8 cellular contexts compared by ENCODE assay signal in genomic region chr5:115840825-115841224, GRCh38. TPM values are rescaled to one million over a fixed set of nuclear protein-coding genes. Genes with fewer than 3 reads are reported as not detected.
A peak's percentile ranks its signal among the peaks of the same experiment; 100 is the strongest.
DNase-seq lines count a peak whose midpoint lies in the region; FAIRE-seq and TF ChIP-seq lines count a peak whose summit lies in the region.

No MANE protein-coding gene starts in this region.

- peaks cover 9 to 12% of the 10 kb centered on the region in 2 donors for H3K36me3 ChIP-seq in kidney (ENCODE audit: control insufficient read depth in 1 of 2, insufficient read depth in 2 of 2, low read length in 2 of 2)

- FAIRE-seq in kidney (lab: Jason Lieb, UNC) = no peak

- peaks cover 15 to 19% of the 10 kb centered on the region in 2 donors for H3K4me1 ChIP-seq in kidney (ENCODE audit: control insufficient read depth in 1 of 2, insufficient read depth in 1 of 2, low read depth in 1 of 2, low read length in 2 of 2)

- no peaks in the 10 kb centered on the region for H3K9me3 ChIP-seq in kidney (ENCODE audit: control insufficient read depth in 1 of 2, low read length in 2 of 2)

- H3K36me3 Mint-ChIP-seq in T-helper 2 cell treated with Interferon-gamma antibody and Interleukin-4, amounts not matched to agents 5 μg/mL and 100 μg/mL, for 36 hours (ENCODE audit: low read depth) = peaks cover 35% of the 10 kb centered on the region
- peaks cover 4% of the 10 kb centered on the region for H3K36me3 Mint-ChIP-seq in activated naive CD8-positive, alpha-beta T cell

- H3K4me3 ChIP-seq in kidney (ENCODE audit: low read length in 2 of 2) = peak overlapping the region; percentile 92 to 96

- no peak for DNase-seq in T-helper 2 cell treated with Interferon-gamma antibody and Interleukin-4, amounts not matched to agents 5 μg/mL and 100 μg/mL, for 36 hours (ENCODE audit: low spot score)
- DNase-seq in T-helper 2 cell = no peak
- no peak for DNase-seq in kidney
- no peak for DNase-seq in NOMO-1 treated with DMSO at 0.1 percent for 48 hours (lab: John Stamatoyannopoulos, UW; ENCODE audit: unreplicated experiment)
- no peak for DNase-seq in NCI-H2227 (lab: John Stamatoyannopoulos, UW; ENCODE audit: unreplicated experiment)
- DNase-seq in stimulated activated CD4-positive, alpha-beta T cell treated with anti-CD3 and anti-CD28 coated beads, Interleukin-4, amount 100 ng/mL, for 4 hours = no peak

- H3K27ac ChIP-seq in kidney (ENCODE audit: low read depth in 2 of 2, low read length in 2 of 2) (peak overlapping the region; percentile 95 to 98), temporal lobe (ENCODE audit: low read depth, low read length) (peak overlapping the region; percentile 83)

- H3K9me3 Mint-ChIP-seq in T-helper 2 cell treated with Interferon-gamma antibody and Interleukin-4, amounts not matched to agents 5 μg/mL and 100 μg/mL, for 36 hours = no peaks in the 10 kb centered on the region
- no peaks in the 10 kb centered on the region for H3K9me3 Mint-ChIP-seq in activated naive CD8-positive, alpha-beta T cell (ENCODE audit: low read depth)

- peak overlapping the region; percentile 99 for H3K27ac Mint-ChIP-seq in T-helper 2 cell treated with Interferon-gamma antibody and Interleukin-4, amounts not matched to agents 5 μg/mL and 100 μg/mL, for 36 hours
- H3K27ac Mint-ChIP-seq in activated naive CD8-positive, alpha-beta T cell = peak overlapping the region; percentile 100

- H3K9ac ChIP-seq in kidney (ENCODE audit: low read length in 2 of 2) = peak overlapping the region; percentile 82 to 84

- peaks cover 39% of the 10 kb centered on the region for H3K4me1 Mint-ChIP-seq in T-helper 2 cell treated with Interferon-gamma antibody and Interleukin-4, amounts not matched to agents 5 μg/mL and 100 μg/mL, for 36 hours (ENCODE audit: low read depth)
- H3K4me1 Mint-ChIP-seq in activated naive CD8-positive, alpha-beta T cell (ENCODE audit: low read depth) = peaks cover 67% of the 10 kb centered on the region

- no peaks in the 10 kb centered on the region for H3K27me3 Mint-ChIP-seq in T-helper 2 cell treated with Interferon-gamma antibody and Interleukin-4, amounts not matched to agents 5 μg/mL and 100 μg/mL, for 36 hours (ENCODE audit: low read depth)
- H3K27me3 Mint-ChIP-seq in activated naive CD8-positive, alpha-beta T cell = no peaks in the 10 kb centered on the region

- H3K4me3 Mint-ChIP-seq in T-helper 2 cell treated with Interferon-gamma antibody and Interleukin-4, amounts not matched to agents 5 μg/mL and 100 μg/mL, for 36 hours = peak overlapping the region; percentile 97
- peak overlapping the region; percentile 95 for H3K4me3 Mint-ChIP-seq in activated naive CD8-positive, alpha-beta T cell

- no peak for TF ChIP-seq CTCF in kidney (IDR thresholded peaks at IDR 0.05; ENCODE audit: borderline replicate concordance, extremely low read depth, insufficient read depth)

- intact Hi-C loops in kidney (cut with DNase I) = no loop called here

RNA-seq across cellular contexts. Expression of gene ATG12, which starts 0.5 kb away (rescaled TPM):
- total RNA-seq in kidney = 30.1 TPM
- polyA plus RNA-seq in kidney (ENCODE audit: insufficient read depth, low read depth, low replicate concordance) = 26.3 TPM
- total RNA-seq in temporal lobe = 51.9 TPM

RNA-seq across cellular contexts. Expression of gene AP3S1, which starts 0.9 kb away (rescaled TPM):
- total RNA-seq in kidney = 54.1 TPM
- 50.2 TPM for polyA plus RNA-seq in kidney (ENCODE audit: insufficient read depth, low read depth, low replicate concordance)
- 89.5 TPM for total RNA-seq in temporal lobe

RNA-seq across cellular contexts. Expression of gene CDO1, which starts 24.4 kb away (rescaled TPM):
- total RNA-seq in kidney (3.0 TPM), temporal lobe (62.7 TPM)
- polyA plus RNA-seq in kidney (ENCODE audit: insufficient read depth, low read depth, low replicate concordance) = 1.7 TPM

Comparison
In these comparisons a context has a peak if more than half of its experiments do, and no peak if none do; other contexts are left out.
1. RNA of gene CDO1, which starts 24.4 kb away (total RNA-seq): 62.7 TPM in temporal lobe (single experiment); 3.0 TPM in kidney (single experiment); every median in the first group is over 10 times any median in the second.